In the genomic region with DNA sequence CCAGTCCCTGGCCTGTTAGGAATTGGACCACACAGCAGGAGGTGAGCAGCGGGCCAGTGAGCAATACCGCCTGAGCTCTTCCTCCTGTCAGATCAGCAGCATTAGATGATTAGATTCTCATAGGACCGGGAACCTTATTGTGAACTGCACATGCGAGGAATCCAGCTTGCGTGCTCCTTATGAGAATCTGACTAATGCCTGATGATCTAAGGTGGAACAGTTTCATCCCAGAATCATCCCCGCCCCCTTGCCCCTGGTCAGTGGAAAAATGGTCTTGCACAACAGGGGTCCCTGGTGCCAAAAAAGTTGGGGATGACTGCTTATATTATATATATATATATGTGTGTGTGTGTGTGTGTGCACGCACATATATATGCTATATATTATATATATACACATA, we compare ENCODE assay signal across 17 cellular contexts.
"Had no signal": no experiment of that assay in that cellular context is flagged by ENCODE, and none has a peak within 500 bp of the region (broad histone marks: within the 10 kb centered on the region; RNA-seq: fewer than 3 reads in every experiment).

No MANE protein-coding gene starts in this region.

- H3K27me3 ChIP-seq: esophagus squamous epithelium, gastrocnemius medialis, heart right ventricle, right lobe of liver, upper lobe of left lung had no signal

- H3K9me3 Mint-ChIP-seq: activated CD4-positive, alpha-beta memory T cell treated with anti-CD3 and anti-CD28 coated beads for 36 hours; activated naive CD4-positive, alpha-beta T cell treated with anti-CD3 and anti-CD28 coated beads, Interleukin-2, amount 10 ng/mL, durations not matched to agents 7 days and 5 days; activated T-cell treated with anti-CD3 and anti-CD28 coated beads, Interleukin-2, amount 50 U/mL, for 24 hours; stimulated activated naive CD8-positive, alpha-beta T cell treated with anti-CD3 and anti-CD28 coated beads, Interleukin-15, amount 100 ng/mL, for 72 hours had no signal

- H3K4me1 ChIP-seq: esophagus squamous epithelium, gastrocnemius medialis, lower lobe of right lung, psoas muscle, right lobe of liver, upper lobe of left lung had no signal

- DNase-seq: activated CD4-positive, alpha-beta memory T cell treated with anti-CD3 and anti-CD28 coated beads for 36 hours; activated CD4-positive, alpha-beta T cell treated with anti-CD3 and anti-CD28 coated beads for 36 hours; activated naive CD4-positive, alpha-beta T cell treated with anti-CD3 and anti-CD28 coated beads, Interleukin-2, amount 10 ng/mL, durations not matched to agents 7 days and 5 days; activated T-cell treated with anti-CD3 and anti-CD28 coated beads, Interleukin-2, amount 50 U/mL, for 24 hours; caudate nucleus; esophagus squamous epithelium; gastrocnemius medialis; heart right ventricle; left colon; lower lobe of right lung; midbrain; psoas muscle; right lobe of liver; stimulated activated naive CD8-positive, alpha-beta T cell treated with anti-CD3 and anti-CD28 coated beads, Interleukin-15, amount 100 ng/mL, for 72 hours; upper lobe of left lung; WERI-Rb-1 had no signal

- ATAC-seq: activated CD4-positive, alpha-beta T cell treated with anti-CD3 and anti-CD28 coated beads for 36 hours; gastrocnemius medialis; heart right ventricle; left colon; lower lobe of right lung; psoas muscle; right lobe of liver; stimulated activated naive CD8-positive, alpha-beta T cell treated with anti-CD3 and anti-CD28 coated beads, Interleukin-15, amount 100 ng/mL, for 72 hours had no signal

- H3K27ac Mint-ChIP-seq: activated CD4-positive, alpha-beta memory T cell treated with anti-CD3 and anti-CD28 coated beads for 36 hours; activated CD4-positive, alpha-beta T cell treated with anti-CD3 and anti-CD28 coated beads for 36 hours; activated naive CD4-positive, alpha-beta T cell treated with anti-CD3 and anti-CD28 coated beads, Interleukin-2, amount 10 ng/mL, durations not matched to agents 7 days and 5 days; activated T-cell treated with anti-CD3 and anti-CD28 coated beads, Interleukin-2, amount 50 U/mL, for 24 hours; stimulated activated naive CD8-positive, alpha-beta T cell treated with anti-CD3 and anti-CD28 coated beads, Interleukin-15, amount 100 ng/mL, for 72 hours had no signal

- H3K27ac ChIP-seq: coronary artery, esophagus squamous epithelium, gastrocnemius medialis, heart right ventricle, lower lobe of right lung, psoas muscle, right lobe of liver, upper lobe of left lung, WERI-Rb-1 had no signal

- H3K36me3 ChIP-seq: right lobe of liver, WERI-Rb-1 had no signal

- H3K9me3 ChIP-seq: esophagus squamous epithelium, gastrocnemius medialis, heart right ventricle, lower lobe of right lung, psoas muscle, right lobe of liver, upper lobe of left lung had no signal

- H3K4me3 ChIP-seq: coronary artery, esophagus squamous epithelium, gastrocnemius medialis, heart right ventricle, lower lobe of right lung, psoas muscle, right lobe of liver, upper lobe of left lung had no signal
